ENCODE assay signal across 11 cellular contexts in genomic region chr17:633133-633532, GRCh38.
DNase-seq lines count a peak whose midpoint lies in the region; ATAC-seq and TF ChIP-seq lines count a peak whose summit lies in the region.
"Had no signal": no experiment of that assay in that cellular context is flagged by ENCODE, and none has a peak within 500 bp of the region (broad histone marks: within the 10 kb centered on the region; RNA-seq: fewer than 3 reads in every experiment).

No MANE protein-coding gene starts in this region.

- no peak overlapping the region for H2AFZ ChIP-seq in hepatocyte

- WGBS in hepatocyte (ENCODE audit: low lambda C conversion rate, missing lambda C conversion rate): 95% methylated on average over 12 of the region's 15 CpGs

- no peak for TF ChIP-seq CTCF in AG09309 (IDR thresholded peaks at IDR 0.05; ENCODE audit: control insufficient read depth, insufficient read depth, low read depth, low read length, missing control alignments)
- no peak for TF ChIP-seq CTCF in hepatocyte (IDR thresholded peaks at IDR 0.05; ENCODE audit: poor library complexity)

- no peaks in the 10 kb centered on the region for H3K9me3 ChIP-seq in hepatocyte (ENCODE audit: low read depth)

- no peaks in the 10 kb centered on the region for H3K27me3 ChIP-seq in hepatocyte
- H3K27me3 ChIP-seq in H7 (ENCODE audit: control insufficient read depth, insufficient read depth, low read length): no peaks in the 10 kb centered on the region

- H4K20me1 ChIP-seq in hepatocyte (ENCODE audit: insufficient read depth, poor library complexity, severe bottlenecking): no peaks in the 10 kb centered on the region

- H3K4me1 ChIP-seq in hepatocyte (ENCODE audit: insufficient read depth): peaks cover 19% of the 10 kb centered on the region

- no peaks in the 10 kb centered on the region for H3K79me2 ChIP-seq in hepatocyte

- peak overlapping the region; percentile 20 for H3K27ac ChIP-seq in caudate nucleus (ENCODE audit: low read depth, low read length)
- H3K27ac ChIP-seq in hepatocyte: peak overlapping the region; percentile 70

- H3K36me3 ChIP-seq in hepatocyte (replicated peaks; ENCODE audit: insufficient read depth, low read depth) (no peaks in the 10 kb centered on the region), H7 (replicated peaks; ENCODE audit: control insufficient read depth, insufficient read depth, low read length) (no peaks in the 10 kb centered on the region; the same call in 1 of the 2 replicates)

- intact Hi-C loops in sciatic nerve (cut with DNase I): no loop called here

- H3K4me3 ChIP-seq in AG09309 (ENCODE audit: control insufficient read depth, low read depth, low read length) (no peak overlapping the region), hepatocyte (no peak overlapping the region), H7 (ENCODE audit: insufficient read depth, low read depth, low read length) (no peak overlapping the region)
- H3K4me3 ChIP-seq: skin epidermis had no signal

- ATAC-seq in sciatic nerve: peak; percentile 79

- peak overlapping the region; percentile 23 for H3K4me2 ChIP-seq in hepatocyte

- no peaks in the 10 kb centered on the region for H3K9me2 ChIP-seq in hepatocyte (replicated peaks; ENCODE audit: insufficient read depth)

- DNase-seq in AG09309 (ENCODE audit: low read depth) (peak; percentile 5), caudate nucleus (lab: John Stamatoyannopoulos, UW) (no peak), hepatocyte (ENCODE audit: low spot score) (no peak), sciatic nerve (ENCODE audit: low spot score) (no peak), AG08396 (ENCODE audit: low spot score) (no peak), H7 (no peak), NCI-H526 treated with DMSO at 0.1 percent for 48 hours (lab: John Stamatoyannopoulos, UW) (no peak), glomerular visceral epithelial cell (ENCODE audit: extremely low spot score) (no peak)
- DNase-seq: NCI-H1436; stimulated activated CD4-positive, alpha-beta T cell treated with anti-CD3 and anti-CD28 coated beads, Interleukin-4, amount 100 ng/mL, for 4 hours had no signal
